ENCODE assay signal across 26 cellular contexts in genomic region chr5:133323464-133323863, GRCh38.
"Had no signal": no experiment of that assay in that cellular context is flagged by ENCODE, and none has a peak within 500 bp of the region (broad histone marks: within the 10 kb centered on the region; RNA-seq: fewer than 3 reads in every experiment).

No MANE protein-coding gene starts in this region.

- H3K27ac Mint-ChIP-seq: dendritic cell treated with granulocyte-macrophage colony-stimulating factor and Interleukin-4, amounts not matched to agents 40 ng/mL and 50 ng/mL, for 4 days; effector memory CD8-positive, alpha-beta T cell; immature natural killer cell; memory B cell; natural killer cell treated with Interleukin-12 subunit alpha and Interleukin-12 subunit beta and Interleukin-15 and Interleukin-18, amount 100 ng/mL, for 72 hours; neural progenitor cell; stimulated activated effector memory CD8-positive, alpha-beta T cell treated with anti-CD3 and anti-CD28 coated beads, Interleukin-12 subunit alpha, Interleukin-12 subunit beta, amount 100 ng/mL, for 72 hours; type B pancreatic cell had no signal

- H3K9me3 ChIP-seq: esophagus squamous epithelium, gastroesophageal sphincter, lower lobe of right lung, suprapubic skin, thyroid gland, uterus had no signal

- ATAC-seq: effector memory CD8-positive, alpha-beta T cell; gastroesophageal sphincter; left colon; lower lobe of right lung; natural killer cell treated with Interleukin-12 subunit alpha and Interleukin-12 subunit beta and Interleukin-15 and Interleukin-18, amount 100 ng/mL, for 72 hours; stimulated activated effector memory CD8-positive, alpha-beta T cell treated with anti-CD3 and anti-CD28 coated beads, Interleukin-12 subunit alpha, Interleukin-12 subunit beta, amount 100 ng/mL, for 72 hours; stimulated activated naive CD8-positive, alpha-beta T cell treated with anti-CD3 and anti-CD28 coated beads, Interleukin-15, Interleukin-2, amounts not matched to agents 100 U/mL and 50 U/mL, for 24 hours had no signal

- H3K27ac ChIP-seq: epithelial cell of prostate, esophagus squamous epithelium, gastroesophageal sphincter, lower lobe of right lung, neural progenitor cell, parathyroid adenoma, suprapubic skin, thyroid gland, uterus had no signal

- H3K4me3 ChIP-seq: esophagus squamous epithelium, gastroesophageal sphincter, lower lobe of right lung, neural progenitor cell, smooth muscle cell, suprapubic skin, thyroid gland, uterus had no signal

- FAIRE-seq: colon, keratinocyte had no signal

- DNase-seq: effector memory CD8-positive, alpha-beta T cell; esophagus squamous epithelium; glutamatergic neuron; immature natural killer cell; left colon; lower lobe of right lung; midbrain; occipital lobe; stimulated activated CD4-positive, alpha-beta T cell treated with anti-CD3 and anti-CD28 coated beads, Interleukin-4, amount 100 ng/mL, for 1 hour; stimulated activated CD8-positive, alpha-beta memory T cell treated with anti-CD3 and anti-CD28 coated beads, Interleukin-4, amount 100 ng/mL, for 48 hours; stimulated activated naive CD8-positive, alpha-beta T cell treated with anti-CD3 and anti-CD28 coated beads, Interleukin-15, Interleukin-2, amounts not matched to agents 100 U/mL and 50 U/mL, for 24 hours; thyroid gland; uterus had no signal

- H3K4me1 Mint-ChIP-seq: immature natural killer cell had no signal

- H3K27me3 ChIP-seq: esophagus squamous epithelium, neural progenitor cell, suprapubic skin, thyroid gland, uterus had no signal

- H3K27me3 Mint-ChIP-seq: dendritic cell treated with granulocyte-macrophage colony-stimulating factor and Interleukin-4, amounts not matched to agents 40 ng/mL and 50 ng/mL, for 4 days; memory B cell; type B pancreatic cell had no signal

- H3K4me3 Mint-ChIP-seq: dendritic cell treated with granulocyte-macrophage colony-stimulating factor and Interleukin-4, amounts not matched to agents 40 ng/mL and 50 ng/mL, for 4 days; effector memory CD8-positive, alpha-beta T cell; immature natural killer cell; memory B cell; natural killer cell treated with Interleukin-12 subunit alpha and Interleukin-12 subunit beta and Interleukin-15 and Interleukin-18, amount 100 ng/mL, for 72 hours; neural progenitor cell; stimulated activated effector memory CD8-positive, alpha-beta T cell treated with anti-CD3 and anti-CD28 coated beads, Interleukin-12 subunit alpha, Interleukin-12 subunit beta, amount 100 ng/mL, for 72 hours; type B pancreatic cell had no signal

- H3K36me3 Mint-ChIP-seq: immature natural killer cell; memory B cell; natural killer cell treated with Interleukin-12 subunit alpha and Interleukin-12 subunit beta and Interleukin-15 and Interleukin-18, amount 100 ng/mL, for 72 hours; neural progenitor cell; type B pancreatic cell had no signal

- H3K9me3 Mint-ChIP-seq: dendritic cell treated with granulocyte-macrophage colony-stimulating factor and Interleukin-4, amounts not matched to agents 40 ng/mL and 50 ng/mL, for 4 days; effector memory CD8-positive, alpha-beta T cell; immature natural killer cell; memory B cell; natural killer cell treated with Interleukin-12 subunit alpha and Interleukin-12 subunit beta and Interleukin-15 and Interleukin-18, amount 100 ng/mL, for 72 hours; neural progenitor cell; stimulated activated effector memory CD8-positive, alpha-beta T cell treated with anti-CD3 and anti-CD28 coated beads, Interleukin-12 subunit alpha, Interleukin-12 subunit beta, amount 100 ng/mL, for 72 hours; type B pancreatic cell had no signal

- H3K9ac ChIP-seq: neural progenitor cell, parathyroid adenoma had no signal

- H3K36me3 ChIP-seq: esophagus squamous epithelium, gastroesophageal sphincter, lower lobe of right lung, neural progenitor cell, suprapubic skin, thyroid gland, uterus had no signal

- H3K4me1 ChIP-seq: esophagus squamous epithelium, gastroesophageal sphincter, lower lobe of right lung, parathyroid adenoma, suprapubic skin, thyroid gland, uterus had no signal
